In genomic region chr4:1285790-1286553, GRCh38 we compare ENCODE assay signal across 8 cellular contexts. TPM values are rescaled to one million over a fixed set of nuclear protein-coding genes. Genes with fewer than 3 reads are reported as not detected.
DNase-seq lines count a peak whose midpoint lies in the region; ATAC-seq, FAIRE-seq and TF ChIP-seq lines count a peak whose summit lies in the region.

No MANE protein-coding gene starts in this region.

- TF ChIP-seq CTCF in HepG2 (CRISPR knock-in tag; IDR thresholded peaks at IDR 0.05) (peak; percentile 75), right lobe of liver (IDR thresholded peaks at IDR 0.05) (peak in 1 of 4 donors; percentile 8), H1 (IDR thresholded peaks at IDR 0.05; ENCODE audit: control extremely low read depth in 1 of 3, insufficient read depth in 1 of 3, low read depth in 1 of 3, low read length in 3 of 3) (peak in 2 of 3 experiments; percentile 80 to 90; a peak in 3 of 4 replicates), prostate gland (IDR thresholded peaks at IDR 0.05) (no peak)

- TF ChIP-seq RAD21 in HepG2 (CRISPR knock-in tag; IDR thresholded peaks at IDR 0.05) (no peak), H1 (IDR thresholded peaks at IDR 0.05 in 1 of 2, conservative IDR thresholded peaks at IDR 0.05 in 1 of 2; ENCODE audit: low read depth in 2 of 2, low read length in 2 of 2) (peak; percentile 84 to 88)

- no peak overlapping the region for H4K5ac ChIP-seq in H1 (ENCODE audit: insufficient read length, low read depth, low read length)

- H3K4me2 ChIP-seq in HepG2 (ENCODE audit: low read depth, low read length) (no peak overlapping the region), H1 (ENCODE audit: insufficient read depth in 1 of 2, low read depth in 2 of 2, low read length in 2 of 2) (peak overlapping the region in 1 of 2 experiments; percentile 33; a peak in 1 of 4 replicates)

- CTCF ChIA-PET in HepG2 (lab: Yijun Ruan, JAX; ENCODE audit: low intra/inter-chr PET ratio, low total read pairs): interaction anchor here (1.2 to 1.9 kb wide), 2 partner anchors 119 to 156 kb away, joined by 3 to 7 read pairs; no protein-coding TSS in a partner anchor
- CTCF ChIA-PET in H1 (lab: Charles Lee; ENCODE audit: partially characterized antibody): interaction anchor here (0.6 to 2.9 kb wide), 5 partner anchors 16 to 547 kb away, joined by 3 to 9 read pairs (median 5); no protein-coding TSS in a partner anchor

- 82% methylated on average over 14 of the region's 21 CpGs for WGBS in HepG2 (ENCODE audit: low lambda C conversion rate)
- 57% methylated on average over 3 of the region's 21 CpGs for WGBS in right lobe of liver (ENCODE audit: insufficient coverage, low coverage, low lambda C conversion rate, missing lambda C conversion rate)
- WGBS in H1 (ENCODE audit: extremely low coverage in 1 of 2, insufficient coverage in 1 of 2, insufficient read length in 1 of 2, insufficient replicate concordance in 2 of 2, low coverage in 1 of 2, low lambda C conversion rate in 2 of 2, missing lambda C conversion rate in 1 of 2), 2 experiments: 60% methylated on average over 21 of the region's 21 CpGs; no CpG with 5 or more reads in 1 of the 2 experiments
- WGBS in prostate gland: 88% methylated on average over 14 of the region's 21 CpGs

- no peak overlapping the region for H2BK5ac ChIP-seq in H1 (ENCODE audit: low read depth, low read length)

- H3K4ac ChIP-seq in H1 (replicated peaks; ENCODE audit: insufficient read length, low read depth, low read length): no peak overlapping the region

- H3K36me3 ChIP-seq in HepG2 (replicated peaks in 1 of 2; ENCODE audit: control insufficient read depth in 1 of 2, insufficient read depth in 2 of 2, low read length in 2 of 2) (no peaks in the 10 kb centered on the region), right lobe of liver (no peaks in the 10 kb centered on the region), SJCRH30 (no peaks in the 10 kb centered on the region), H1 (ENCODE audit: control insufficient read depth in 2 of 4, insufficient read depth in 4 of 4, low read length in 3 of 4) (no peaks in the 10 kb centered on the region), prostate gland (no peaks in the 10 kb centered on the region)

- H3K27ac ChIP-seq in HepG2 (ENCODE audit: extremely low read length, insufficient read depth, low read length): no peak overlapping the region
- H3K27ac ChIP-seq in right lobe of liver: no peak overlapping the region
- no peak overlapping the region for H3K27ac ChIP-seq in SJCRH30
- H3K27ac ChIP-seq in H1 (ENCODE audit: low read depth, low read length): no peak overlapping the region
- no peak overlapping the region for H3K27ac ChIP-seq in prostate gland

- no peak overlapping the region for H2BK120ac ChIP-seq in H1 (replicated peaks; ENCODE audit: low read depth, low read length)

- H3K27me3 ChIP-seq in HepG2 (ENCODE audit: control insufficient read depth in 1 of 2, insufficient read depth in 2 of 2, low read length in 2 of 2): no peaks in the 10 kb centered on the region; a peak in 1 of 5 replicates
- H3K27me3 ChIP-seq in right lobe of liver: no peaks in the 10 kb centered on the region
- no peaks in the 10 kb centered on the region for H3K27me3 ChIP-seq in SJCRH30
- H3K27me3 ChIP-seq in H1 (replicated peaks in 1 of 4; ENCODE audit: control insufficient read depth in 3 of 4, extremely low read depth in 1 of 4, insufficient read depth in 3 of 4, low read length in 3 of 4): 0 out of 7 replicates have a peak, but pooled peaks cover 0 to 2% (median 0%) of the 10 kb centered on the region in 4 experiments
- no peaks in the 10 kb centered on the region for H3K27me3 ChIP-seq in prostate gland (replicated peaks; ENCODE audit: insufficient read depth)

- no peak overlapping the region for H3K56ac ChIP-seq in H1 (replicated peaks; ENCODE audit: insufficient read length, low read depth, low read length)

- peak; percentile 50 for DNase-seq in HepG2 (ENCODE audit: low spot score)
- no peak for DNase-seq in right lobe of liver
- DNase-seq in SJCRH30: peak; percentile 43 to 56
- DNase-seq in H1 (ENCODE audit: low read depth in 1 of 2, low spot score in 2 of 2): no peak
- DNase-seq in urothelium cell line (ENCODE audit: low spot score): peak; percentile 11
- no peak for DNase-seq in prostate gland (ENCODE audit: low spot score)
- no peak for DNase-seq in foreskin melanocyte

- intact Hi-C loops in HepG2 (cut with micrococcal nuclease; ENCODE audit: unreplicated experiment) (loop anchor here (2.0 kb wide), 1 partner anchor 23 kb away; no protein-coding TSS in a partner anchor), right lobe of liver (cut with DNase I) (no loop called here), prostate gland (cut with DNase I) (no loop called here)

- H3K9ac ChIP-seq in HepG2 (ENCODE audit: insufficient read depth, low read depth, low read length) (no peak overlapping the region), H1 (replicated peaks in 1 of 4; ENCODE audit: extremely low read depth in 1 of 4, low read depth in 3 of 4, low read length in 3 of 4) (no peak overlapping the region)

- no TSS peak for BruUV-seq in HepG2 (replicated peaks; lab: Mats Ljungman, UMichigan)

- TF ChIP-seq EP300 in HepG2 (IDR thresholded peaks at IDR 0.05; ENCODE audit: low read depth in 2 of 2, low read length in 2 of 2): no peak
- no peak for TF ChIP-seq EP300 in HepG2 (CRISPR knock-in tag; IDR thresholded peaks at IDR 0.05; ENCODE audit: borderline replicate concordance)
- TF ChIP-seq EP300 in H1 (IDR thresholded peaks at IDR 0.05; ENCODE audit: borderline replicate concordance in 1 of 2, low read depth in 2 of 2, low read length in 2 of 2): no peak

- no peak overlapping the region for H2BK15ac ChIP-seq in H1 (ENCODE audit: low read length)

- H2AK5ac ChIP-seq in H1 (ENCODE audit: low read depth, low read length): no peak overlapping the region

- H3K9me3 ChIP-seq in HepG2 (ENCODE audit: low read length) (peaks cover 5% of the 10 kb centered on the region; the same call in 1 of the 2 replicates), right lobe of liver (no peaks in the 10 kb centered on the region), SJCRH30 (replicated peaks) (0 out of 2 replicates have a peak, but pooled peaks cover 3% of the 10 kb centered on the region), H1 (ENCODE audit: insufficient read depth in 2 of 2, low read depth in 1 of 2, low read length in 1 of 2) (no peaks in the 10 kb centered on the region), prostate gland (no peaks in the 10 kb centered on the region)

- H3K79me1 ChIP-seq in H1 (ENCODE audit: low read depth, low read length): peaks cover 5% of the 10 kb centered on the region; the same call in 1 of the 2 replicates

- H3K4me1 ChIP-seq in HepG2 (ENCODE audit: insufficient read depth, low read length): peaks cover 21% of the 10 kb centered on the region
- H3K4me1 ChIP-seq in right lobe of liver: peaks cover 0 to 8% (median under 1%) of the 10 kb centered on the region in 4 donors
- H3K4me1 ChIP-seq in SJCRH30: peaks cover 4% of the 10 kb centered on the region; the same call in 1 of the 2 replicates
- peaks cover 0 to 5% (median 3%) of the 10 kb centered on the region in 4 experiments; a peak in 4 of 7 replicates for H3K4me1 ChIP-seq in H1 (replicated peaks in 1 of 4; ENCODE audit: control insufficient read depth in 3 of 4, insufficient read depth in 4 of 4, low read length in 3 of 4)
- H3K4me1 ChIP-seq in prostate gland (replicated peaks): peaks cover 2% of the 10 kb centered on the region

- no peak overlapping the region for H4K8ac ChIP-seq in H1 (ENCODE audit: extremely low read depth, insufficient read depth, low read length)

- H3K14ac ChIP-seq in H1 (ENCODE audit: insufficient read length): no peak overlapping the region

- peaks cover 7% of the 10 kb centered on the region; the same call in 1 of the 2 replicates for H3K23me2 ChIP-seq in H1 (ENCODE audit: low read depth, low read length)

- POLR2A ChIA-PET in HepG2 (lab: Yijun Ruan, JAX): interaction anchor here (1.3 kb wide), 1 partner anchor 23 kb away, joined by 6 read pairs; no protein-coding TSS in a partner anchor
- POLR2A ChIA-PET in H1 (lab: Charles Lee; ENCODE audit: partially characterized antibody): interaction anchor here (1.6 kb wide), 1 partner anchor 14 kb away, joined by 4 read pairs; no protein-coding TSS in a partner anchor

- 0 out of 3 replicates have a peak, but pooled peaks have one; percentile 10 for ATAC-seq in HepG2
- no peak for ATAC-seq in right lobe of liver
- no peak for ATAC-seq in GM19324 (IDR thresholded peaks at IDR 0.05; ENCODE audit: low FRiP score, unreplicated experiment)

- no peak overlapping the region for H4K91ac ChIP-seq in H1 (replicated peaks; ENCODE audit: insufficient read length, low read length)

- no peak overlapping the region for H3K4me3 ChIP-seq in HepG2 (replicated peaks in 1 of 3; ENCODE audit: insufficient read depth in 1 of 3, low read depth in 2 of 3, low read length in 3 of 3)
- H3K4me3 ChIP-seq in right lobe of liver: no peak overlapping the region
- H3K4me3 ChIP-seq in SJCRH30: no peak overlapping the region
- H3K4me3 ChIP-seq in H1 (ENCODE audit: extremely low read depth in 1 of 4, insufficient read depth in 2 of 4, low read depth in 3 of 4, low read length in 4 of 4): no peak overlapping the region
- no peak overlapping the region for H3K4me3 ChIP-seq in prostate gland

- TF ChIP-seq POLR2A in HepG2 (IDR thresholded peaks at IDR 0.05; ENCODE audit: insufficient read depth in 1 of 2, low read depth in 2 of 2, low read length in 2 of 2): no peak
- no peak for TF ChIP-seq POLR2A in right lobe of liver (IDR thresholded peaks at IDR 0.05)
- no peak for TF ChIP-seq POLR2A in H1 (IDR thresholded peaks at IDR 0.05; ENCODE audit: control extremely low read depth in 1 of 2, low read depth in 2 of 2, low read length in 2 of 2)
- no peak for TF ChIP-seq POLR2A in prostate gland (IDR thresholded peaks at IDR 0.05)

- H3K23ac ChIP-seq in H1 (ENCODE audit: insufficient read length): no peak overlapping the region

- no peak overlapping the region for H2BK12ac ChIP-seq in H1 (ENCODE audit: low read depth, low read length)

- H3K79me2 ChIP-seq in HepG2 (ENCODE audit: insufficient read depth, low read length) (peaks cover 22% of the 10 kb centered on the region), H1 (ENCODE audit: control insufficient read depth in 1 of 2, insufficient read depth in 2 of 2, low read length in 2 of 2) (peaks cover 10 to 13% of the 10 kb centered on the region in 2 experiments)

- H2BK20ac ChIP-seq in H1 (ENCODE audit: low read length): no peak overlapping the region

- H2AFZ ChIP-seq in HepG2 (ENCODE audit: low read length) (no peak overlapping the region), H1 (ENCODE audit: low read length) (no peak overlapping the region)

- in situ Hi-C loops in HepG2 (cut with HindIII; ENCODE audit: extremely low pct_ligation_motif_present, low pct_unique_long_range_greater_than_20kb): no loop called here

- H3K18ac ChIP-seq in H1 (ENCODE audit: extremely low read depth, low read length): no peak overlapping the region

- H4K20me1 ChIP-seq in HepG2 (ENCODE audit: insufficient read depth, low read length): peaks cover 7% of the 10 kb centered on the region
- peaks cover 4% of the 10 kb centered on the region in 2 experiments for H4K20me1 ChIP-seq in H1 (replicated peaks in 1 of 2; ENCODE audit: control insufficient read depth in 1 of 2, insufficient read depth in 2 of 2, low read length in 2 of 2)

- FAIRE-seq in HepG2 (lab: Jason Lieb, UNC) (no peak), H1 (lab: Jason Lieb, UNC) (peak; percentile 24), urothelium cell line (lab: Jason Lieb, UNC) (no peak)

RNA-seq across cellular contexts. Expression of gene MAEA, which starts 3.7 kb away (rescaled TPM):
- 52.0 and 65.2 TPM in 2 replicates for total RNA-seq in HepG2 (2016; rRNA removed; fragmentation: Illumina TruSeq; extraction: Trizol)
- 10.0 and 10.5 TPM in 2 replicates for total RNA-seq in HepG2 (2016; cell fraction: cytosol; rRNA removed; fragmentation: Illumina TruSeq; extraction: Trizol; ENCODE audit: low read depth)
- 55.0 and 59.4 TPM in 2 replicates for total RNA-seq in HepG2 (2016; cell fraction: insoluble cytoplasmic fraction; rRNA removed; fragmentation: Illumina TruSeq; extraction: Trizol)
- total RNA-seq in HepG2 (2016; cell fraction: membrane; rRNA removed; fragmentation: Illumina TruSeq; extraction: Trizol): 23.7 and 24.2 TPM in 2 replicates
- 30.2 and 31.7 TPM in 2 replicates for total RNA-seq in HepG2 (2016; cell fraction: nucleus; rRNA removed; fragmentation: Illumina TruSeq; extraction: Trizol)
- 57.1 and 60.7 TPM in 2 replicates for polyA plus RNA-seq in HepG2 (2011; rRNA removed)
- polyA plus RNA-seq in HepG2 (2011; cell fraction: cytosol; rRNA removed): 48.5 and 73.3 TPM in 2 replicates
- 171 and 221 TPM in 2 replicates for polyA plus RNA-seq in HepG2 (2011; cell fraction: nucleus; rRNA removed)
- polyA plus RNA-seq in HepG2 (2012): 28.9 and 30.8 TPM in 2 replicates
- 5.9 and 6.3 TPM in 2 replicates for polyA plus RNA-seq in HepG2 (2016; cell fraction: cytosol; fragmentation: Illumina TruSeq; extraction: Trizol; ENCODE audit: low read depth)
- 60.8 and 67.1 TPM in 2 replicates for polyA plus RNA-seq in HepG2 (2016; cell fraction: insoluble cytoplasmic fraction; fragmentation: Illumina TruSeq; extraction: Trizol; ENCODE audit: low read depth)
- 15.8 and 16.9 TPM in 2 replicates for polyA plus RNA-seq in HepG2 (2016; cell fraction: membrane; fragmentation: Illumina TruSeq; extraction: Trizol; ENCODE audit: low read depth)
- polyA plus RNA-seq in HepG2 (2016; cell fraction: nucleus; fragmentation: Illumina TruSeq; extraction: Trizol; ENCODE audit: insufficient read depth, low read depth): 69.6 and 72.4 TPM in 2 replicates
- 56.6 and 139 TPM in 2 replicates for polyA minus RNA-seq in HepG2 (2011; rRNA and poly(A)+ RNA removed; ENCODE audit: low replicate concordance)
- polyA minus RNA-seq in HepG2 (2011; cell fraction: cytosol; rRNA and poly(A)+ RNA removed): 41.7 and 45.7 TPM in 2 replicates
- 40.9 and 44.3 TPM in 2 replicates for polyA minus RNA-seq in HepG2 (2011; cell fraction: nucleus; rRNA and poly(A)+ RNA removed)
- 10 to 100 TPM; 24.3 to 42.0 (median 27.9) TPM for total RNA-seq in right lobe of liver
- total RNA-seq in SJCRH30 (2014; rRNA removed; shearing (Covaris generic)): 54.1 and 55.3 TPM in 2 replicates
- total RNA-seq in H1 (2021; fragmentation: NEBNext Ultra II Directional; extraction: Animal tissue kit (Norgen Biotek cat#: 25700)): 75.3 and 75.8 TPM in 2 replicates
- 133 and 166 TPM in 2 replicates for polyA plus RNA-seq in H1 (2011; rRNA removed)
- polyA plus RNA-seq in H1 (2011; cell fraction: cytosol; rRNA removed): 136 TPM
- 178 TPM for polyA plus RNA-seq in H1 (2011; cell fraction: nucleus; rRNA removed)
- 65.1 to 86.6 TPM (median 84.3 TPM) in 4 replicates for polyA plus RNA-seq in H1 (2012, experiment 1 of 2)
- polyA plus RNA-seq in H1 (2012, experiment 2 of 2): 68.5 TPM
- polyA plus RNA-seq in H1 (2013, experiment 1 of 2): 51.3 TPM
- 48.3 TPM for polyA plus RNA-seq in H1 (2013, experiment 2 of 2)
- 55.7 and 65.9 TPM in 2 replicates for polyA minus RNA-seq in H1 (2011; rRNA and poly(A)+ RNA removed)
- polyA minus RNA-seq in H1 (2011; cell fraction: cytosol; rRNA and poly(A)+ RNA removed): 67.3 TPM
- 68.6 TPM for polyA minus RNA-seq in H1 (2011; cell fraction: nucleus; rRNA and poly(A)+ RNA removed)
- 100 to 1,000 TPM in 1 of 2 donors, 10 to 100 TPM in 1; 76.0 to 110 TPM for total RNA-seq in prostate gland

RNA-seq across cellular contexts. Expression of gene CTBP1, which starts 37.0 kb away (rescaled TPM):
- total RNA-seq in HepG2 (2016; rRNA removed; fragmentation: Illumina TruSeq; extraction: Trizol) (106 and 112 TPM in 2 replicates), right lobe of liver (10 to 100 TPM; 74.8 to 85.5 (median 79.4) TPM), prostate gland (100 to 1,000 TPM; 173 to 264 TPM)
- total RNA-seq in HepG2 (2016; cell fraction: cytosol; rRNA removed; fragmentation: Illumina TruSeq; extraction: Trizol; ENCODE audit: low read depth): 119 TPM in 2 replicates
- total RNA-seq in HepG2 (2016; cell fraction: insoluble cytoplasmic fraction; rRNA removed; fragmentation: Illumina TruSeq; extraction: Trizol): 83.8 and 121 TPM in 2 replicates
- 133 and 173 TPM in 2 replicates for total RNA-seq in HepG2 (2016; cell fraction: membrane; rRNA removed; fragmentation: Illumina TruSeq; extraction: Trizol)
- total RNA-seq in HepG2 (2016; cell fraction: nucleus; rRNA removed; fragmentation: Illumina TruSeq; extraction: Trizol): 51.5 and 60.9 TPM in 2 replicates
- polyA plus RNA-seq in HepG2 (2011; rRNA removed) (78.5 and 123 TPM in 2 replicates), H1 (2011; rRNA removed) (185 and 308 TPM in 2 replicates)
- 87.2 and 182 TPM in 2 replicates for polyA plus RNA-seq in HepG2 (2011; cell fraction: cytosol; rRNA removed)
- 489 and 636 TPM in 2 replicates for polyA plus RNA-seq in HepG2 (2011; cell fraction: nucleus; rRNA removed)
- polyA plus RNA-seq in HepG2 (2012): 69.0 and 92.6 TPM in 2 replicates
- 49.5 and 64.7 TPM in 2 replicates for polyA plus RNA-seq in HepG2 (2016; cell fraction: cytosol; fragmentation: Illumina TruSeq; extraction: Trizol; ENCODE audit: low read depth)
- polyA plus RNA-seq in HepG2 (2016; cell fraction: insoluble cytoplasmic fraction; fragmentation: Illumina TruSeq; extraction: Trizol; ENCODE audit: low read depth): 101 and 112 TPM in 2 replicates
- polyA plus RNA-seq in HepG2 (2016; cell fraction: membrane; fragmentation: Illumina TruSeq; extraction: Trizol; ENCODE audit: low read depth): 103 and 116 TPM in 2 replicates
- polyA plus RNA-seq in HepG2 (2016; cell fraction: nucleus; fragmentation: Illumina TruSeq; extraction: Trizol; ENCODE audit: insufficient read depth, low read depth): 152 and 155 TPM in 2 replicates
- polyA minus RNA-seq in HepG2 (2011; rRNA and poly(A)+ RNA removed; ENCODE audit: low replicate concordance): 136 and 350 TPM in 2 replicates
- polyA minus RNA-seq in HepG2 (2011; cell fraction: cytosol; rRNA and poly(A)+ RNA removed): 85.1 and 100 TPM in 2 replicates
- 47.7 and 48.4 TPM in 2 replicates for polyA minus RNA-seq in HepG2 (2011; cell fraction: nucleus; rRNA and poly(A)+ RNA removed)
- 141 and 143 TPM in 2 replicates for total RNA-seq in SJCRH30 (2014; rRNA removed; shearing (Covaris generic))
- 128 and 132 TPM in 2 replicates for total RNA-seq in H1 (2021; fragmentation: NEBNext Ultra II Directional; extraction: Animal tissue kit (Norgen Biotek cat#: 25700))
- 211 TPM for polyA plus RNA-seq in H1 (2011; cell fraction: cytosol; rRNA removed)
- 631 TPM for polyA plus RNA-seq in H1 (2011; cell fraction: nucleus; rRNA removed)
- 85.5 to 186 TPM (median 163 TPM) in 4 replicates for polyA plus RNA-seq in H1 (2012, experiment 1 of 2)
- 85.3 TPM for polyA plus RNA-seq in H1 (2012, experiment 2 of 2)
- 72.7 TPM for polyA plus RNA-seq in H1 (2013, experiment 1 of 2)
- polyA plus RNA-seq in H1 (2013, experiment 2 of 2): 71.3 TPM
- 83.5 and 84.0 TPM in 2 replicates for polyA minus RNA-seq in H1 (2011; rRNA and poly(A)+ RNA removed)
- polyA minus RNA-seq in H1 (2011; cell fraction: cytosol; rRNA and poly(A)+ RNA removed): 128 TPM
- 95.0 TPM for polyA minus RNA-seq in H1 (2011; cell fraction: nucleus; rRNA and poly(A)+ RNA removed)

Comparison
In these comparisons a context has a peak if more than half of its experiments do, and no peak if none do; other contexts are left out.
1. DNase-seq: peak in HepG2 (single experiment), SJCRH30 (2 of 2) and urothelium cell line (single experiment); none in right lobe of liver (0 of 3), H1 (0 of 2), prostate gland (single experiment) and foreskin melanocyte (single experiment).
2. CTCF ChIP-seq: peak in HepG2 (single experiment) and H1 (2 of 3); none in prostate gland (0 of 4).
3. Of the 41 proteins assayed by ChIP-seq in both HepG2 and H1: peak only in HepG2: CBX5; only in H1: MAX and RAD21; in both: CTCF; in neither: 36; mixed calls (peak in some experiments, not most) for 1.